Comparison of ENCODE assay signal across 9 cellular contexts in the genomic region with DNA sequence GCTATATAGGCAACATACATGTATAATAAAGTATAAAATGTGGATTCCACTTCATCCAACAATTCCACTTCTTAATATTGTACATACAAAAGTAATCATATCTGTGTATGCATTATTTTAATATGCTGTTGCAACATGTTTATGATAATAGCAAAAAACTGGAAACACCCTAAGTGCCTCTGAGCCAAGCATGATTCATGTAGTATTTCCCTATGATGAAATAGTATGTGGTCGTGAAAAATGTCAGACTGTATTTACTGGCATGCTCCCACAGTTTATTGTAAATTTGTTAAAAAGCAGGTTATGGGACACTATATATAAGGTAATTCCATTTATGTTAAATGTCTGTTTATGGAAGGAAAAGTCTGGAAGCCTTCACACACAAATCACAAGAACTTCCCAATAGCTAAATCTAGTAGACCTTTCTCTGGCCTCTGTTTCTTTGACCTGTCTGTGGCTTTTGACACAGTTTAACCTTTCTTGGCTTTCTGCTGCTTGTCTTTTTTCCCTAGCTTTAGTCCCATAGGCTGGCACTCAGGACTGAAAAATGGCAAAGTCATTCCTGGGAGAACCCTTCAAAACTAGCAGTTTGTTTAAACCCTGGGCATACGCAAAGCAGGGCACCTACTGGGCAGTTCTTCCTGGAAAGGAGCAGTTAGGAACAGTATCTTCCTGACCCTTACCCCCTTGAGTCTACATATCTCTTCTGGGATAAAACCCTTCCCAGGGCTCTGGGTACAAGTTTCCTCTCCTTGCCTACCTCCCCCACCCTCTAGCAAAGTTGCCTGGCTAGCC.
DNase-seq lines count a peak whose midpoint lies in the region; ATAC-seq and TF ChIP-seq lines count a peak whose summit lies in the region.
"Had no signal": no experiment of that assay in that cellular context is flagged by ENCODE, and none has a peak within 500 bp of the region (broad histone marks: within the 10 kb centered on the region; RNA-seq: fewer than 3 reads in every experiment).

No MANE protein-coding gene starts in this region.

- H3K4me3 Mint-ChIP-seq in activated CD4-positive, alpha-beta T cell treated with anti-CD3 and anti-CD28 coated beads for 36 hours: no peak overlapping the region
- no peak overlapping the region for H3K4me3 Mint-ChIP-seq in activated CD4-positive, alpha-beta T cell treated with anti-CD3 and anti-CD28 coated beads, Interleukin-2, amount 10 ng/mL, durations not matched to agents 7 days and 5 days
- H3K4me3 Mint-ChIP-seq in activated naive CD8-positive, alpha-beta T cell: no peak overlapping the region
- no peak overlapping the region for H3K4me3 Mint-ChIP-seq in stimulated activated naive CD8-positive, alpha-beta T cell treated with anti-CD3 and anti-CD28 coated beads, Interleukin-15, Interleukin-2, amounts not matched to agents 100 ng/mL and 50 ng/mL, for 24 hours
- no peak overlapping the region for H3K4me3 Mint-ChIP-seq in activated CD8-positive, alpha-beta T cell treated with anti-CD3 and anti-CD28 coated beads, Interleukin-2, amount 10 ng/mL, durations not matched to agents 7 days and 5 days
- H3K4me3 Mint-ChIP-seq: T-helper 1 cell treated with Interleukin-12 subunit alpha and Interleukin-12 subunit beta and Interleukin-4 antibody, amounts not matched to agents 30 μg/mL and 1 μg/mL, for 36 hours had no signal

- H3K27me3 Mint-ChIP-seq in activated CD4-positive, alpha-beta T cell treated with anti-CD3 and anti-CD28 coated beads for 36 hours: no peaks in the 10 kb centered on the region
- no peaks in the 10 kb centered on the region for H3K27me3 Mint-ChIP-seq in activated CD4-positive, alpha-beta T cell treated with anti-CD3 and anti-CD28 coated beads, Interleukin-2, amount 10 ng/mL, durations not matched to agents 7 days and 5 days
- H3K27me3 Mint-ChIP-seq in activated naive CD8-positive, alpha-beta T cell: no peaks in the 10 kb centered on the region
- H3K27me3 Mint-ChIP-seq in stimulated activated naive CD8-positive, alpha-beta T cell treated with anti-CD3 and anti-CD28 coated beads, Interleukin-15, Interleukin-2, amounts not matched to agents 100 ng/mL and 50 ng/mL, for 24 hours: no peaks in the 10 kb centered on the region
- H3K27me3 Mint-ChIP-seq in activated CD8-positive, alpha-beta T cell treated with anti-CD3 and anti-CD28 coated beads, Interleukin-2, amount 10 ng/mL, durations not matched to agents 7 days and 5 days (ENCODE audit: low read depth): no peaks in the 10 kb centered on the region

- H3K27me3 ChIP-seq in left ventricle myocardium inferior (ENCODE audit: low read depth) (no peaks in the 10 kb centered on the region), BE2C (no peaks in the 10 kb centered on the region)

- CTCF ChIA-PET in activated CD4-positive, alpha-beta T cell treated with anti-CD3 and anti-CD28 coated beads for 36 hours (lab: Charles Lee): interaction anchor here (0.5 to 1.0 kb wide), 3 partner anchors 66 to 178 kb away, joined by 3 to 4 read pairs (median 3); no protein-coding TSS in a partner anchor
- CTCF ChIA-PET in activated CD4-positive, alpha-beta T cell treated with anti-CD3 and anti-CD28 coated beads, Interleukin-2, amount 10 ng/mL, durations not matched to agents 7 days and 5 days (lab: Charles Lee): interaction anchor here (1.0 kb wide), 1 partner anchor 8 kb away, joined by 4 read pairs; no protein-coding TSS in a partner anchor
- CTCF ChIA-PET in activated CD8-positive, alpha-beta T cell treated with anti-CD3 and anti-CD28 coated beads, Interleukin-2, amount 10 ng/mL, durations not matched to agents 7 days and 5 days (lab: Charles Lee): no interaction called here

- H3K9me3 ChIP-seq in left ventricle myocardium inferior (replicated peaks): no peaks in the 10 kb centered on the region
- H3K9me3 ChIP-seq in BE2C: no peaks in the 10 kb centered on the region

- H3K36me3 Mint-ChIP-seq in activated CD4-positive, alpha-beta T cell treated with anti-CD3 and anti-CD28 coated beads for 36 hours (ENCODE audit: low read depth): no peaks in the 10 kb centered on the region
- peaks cover 3% of the 10 kb centered on the region for H3K36me3 Mint-ChIP-seq in activated CD4-positive, alpha-beta T cell treated with anti-CD3 and anti-CD28 coated beads, Interleukin-2, amount 10 ng/mL, durations not matched to agents 7 days and 5 days (ENCODE audit: low read depth)
- H3K36me3 Mint-ChIP-seq in activated naive CD8-positive, alpha-beta T cell: peaks cover 5% of the 10 kb centered on the region
- H3K36me3 Mint-ChIP-seq in stimulated activated naive CD8-positive, alpha-beta T cell treated with anti-CD3 and anti-CD28 coated beads, Interleukin-15, Interleukin-2, amounts not matched to agents 100 ng/mL and 50 ng/mL, for 24 hours (ENCODE audit: low read depth): peaks cover 7% of the 10 kb centered on the region
- H3K36me3 Mint-ChIP-seq in activated CD8-positive, alpha-beta T cell treated with anti-CD3 and anti-CD28 coated beads, Interleukin-2, amount 10 ng/mL, durations not matched to agents 7 days and 5 days (ENCODE audit: low read depth): no peaks in the 10 kb centered on the region

- peaks cover 38% of the 10 kb centered on the region for H3K4me1 Mint-ChIP-seq in activated CD4-positive, alpha-beta T cell treated with anti-CD3 and anti-CD28 coated beads for 36 hours
- peaks cover 14% of the 10 kb centered on the region for H3K4me1 Mint-ChIP-seq in activated CD4-positive, alpha-beta T cell treated with anti-CD3 and anti-CD28 coated beads, Interleukin-2, amount 10 ng/mL, durations not matched to agents 7 days and 5 days
- H3K4me1 Mint-ChIP-seq in activated naive CD8-positive, alpha-beta T cell (ENCODE audit: low read depth): no peaks in the 10 kb centered on the region
- peaks cover 37% of the 10 kb centered on the region for H3K4me1 Mint-ChIP-seq in stimulated activated naive CD8-positive, alpha-beta T cell treated with anti-CD3 and anti-CD28 coated beads, Interleukin-15, Interleukin-2, amounts not matched to agents 100 ng/mL and 50 ng/mL, for 24 hours (ENCODE audit: low read depth)
- peaks cover 5% of the 10 kb centered on the region for H3K4me1 Mint-ChIP-seq in activated CD8-positive, alpha-beta T cell treated with anti-CD3 and anti-CD28 coated beads, Interleukin-2, amount 10 ng/mL, durations not matched to agents 7 days and 5 days (ENCODE audit: low read depth)

- peak; percentile 37 for ATAC-seq in activated CD4-positive, alpha-beta T cell treated with anti-CD3 and anti-CD28 coated beads for 36 hours
- no peak for ATAC-seq in activated CD8-positive, alpha-beta T cell treated with anti-CD3 and anti-CD28 coated beads, Interleukin-2, amount 10 ng/mL, durations not matched to agents 7 days and 5 days
- no peak for ATAC-seq in HG03097 (IDR thresholded peaks at IDR 0.05; ENCODE audit: low FRiP score, unreplicated experiment)

- peaks cover 50% of the 10 kb centered on the region for H3K4me1 ChIP-seq in left ventricle myocardium inferior
- H3K4me1 ChIP-seq in BE2C: no peaks in the 10 kb centered on the region

- peak overlapping the region; percentile 76 for H3K27ac Mint-ChIP-seq in activated CD4-positive, alpha-beta T cell treated with anti-CD3 and anti-CD28 coated beads for 36 hours
- no peak overlapping the region for H3K27ac Mint-ChIP-seq in activated CD4-positive, alpha-beta T cell treated with anti-CD3 and anti-CD28 coated beads, Interleukin-2, amount 10 ng/mL, durations not matched to agents 7 days and 5 days
- H3K27ac Mint-ChIP-seq in activated naive CD8-positive, alpha-beta T cell: peak overlapping the region; percentile 23
- peak overlapping the region; percentile 65 for H3K27ac Mint-ChIP-seq in stimulated activated naive CD8-positive, alpha-beta T cell treated with anti-CD3 and anti-CD28 coated beads, Interleukin-15, Interleukin-2, amounts not matched to agents 100 ng/mL and 50 ng/mL, for 24 hours
- no peak overlapping the region for H3K27ac Mint-ChIP-seq in activated CD8-positive, alpha-beta T cell treated with anti-CD3 and anti-CD28 coated beads, Interleukin-2, amount 10 ng/mL, durations not matched to agents 7 days and 5 days
- H3K27ac Mint-ChIP-seq: T-helper 1 cell treated with Interleukin-12 subunit alpha and Interleukin-12 subunit beta and Interleukin-4 antibody, amounts not matched to agents 30 μg/mL and 1 μg/mL, for 36 hours had no signal

- no peaks in the 10 kb centered on the region for H3K9me3 Mint-ChIP-seq in activated CD4-positive, alpha-beta T cell treated with anti-CD3 and anti-CD28 coated beads for 36 hours (ENCODE audit: low read depth)
- H3K9me3 Mint-ChIP-seq in activated CD4-positive, alpha-beta T cell treated with anti-CD3 and anti-CD28 coated beads, Interleukin-2, amount 10 ng/mL, durations not matched to agents 7 days and 5 days: no peaks in the 10 kb centered on the region
- H3K9me3 Mint-ChIP-seq in activated naive CD8-positive, alpha-beta T cell (ENCODE audit: low read depth): no peaks in the 10 kb centered on the region
- no peaks in the 10 kb centered on the region for H3K9me3 Mint-ChIP-seq in stimulated activated naive CD8-positive, alpha-beta T cell treated with anti-CD3 and anti-CD28 coated beads, Interleukin-15, Interleukin-2, amounts not matched to agents 100 ng/mL and 50 ng/mL, for 24 hours
- H3K9me3 Mint-ChIP-seq in activated CD8-positive, alpha-beta T cell treated with anti-CD3 and anti-CD28 coated beads, Interleukin-2, amount 10 ng/mL, durations not matched to agents 7 days and 5 days (ENCODE audit: insufficient read depth): no peaks in the 10 kb centered on the region
- H3K9me3 Mint-ChIP-seq: T-helper 1 cell treated with Interleukin-12 subunit alpha and Interleukin-12 subunit beta and Interleukin-4 antibody, amounts not matched to agents 30 μg/mL and 1 μg/mL, for 36 hours had no signal

- no peak overlapping the region for H3K4me3 ChIP-seq in left ventricle myocardium inferior
- no peak overlapping the region for H3K4me3 ChIP-seq in BE2C (ENCODE audit: low read depth, low read length)

- H3K36me3 ChIP-seq in left ventricle myocardium inferior (no peaks in the 10 kb centered on the region), BE2C (no peaks in the 10 kb centered on the region)

- DNase-seq in activated CD4-positive, alpha-beta T cell treated with anti-CD3 and anti-CD28 coated beads for 36 hours: no peak
- DNase-seq in activated CD4-positive, alpha-beta T cell treated with anti-CD3 and anti-CD28 coated beads, Interleukin-2, amount 10 ng/mL, durations not matched to agents 7 days and 5 days: no peak
- DNase-seq in left ventricle myocardium inferior (no peak), BE2C (no peak)
- DNase-seq in activated CD8-positive, alpha-beta T cell treated with anti-CD3 and anti-CD28 coated beads, Interleukin-2, amount 10 ng/mL, durations not matched to agents 7 days and 5 days: no peak

- POLR2A ChIA-PET in activated CD4-positive, alpha-beta T cell treated with anti-CD3 and anti-CD28 coated beads for 36 hours (lab: Charles Lee): no interaction called here
- POLR2A ChIA-PET in activated CD4-positive, alpha-beta T cell treated with anti-CD3 and anti-CD28 coated beads, Interleukin-2, amount 10 ng/mL, durations not matched to agents 7 days and 5 days (lab: Charles Lee): no interaction called here
- POLR2A ChIA-PET in activated CD8-positive, alpha-beta T cell treated with anti-CD3 and anti-CD28 coated beads, Interleukin-2, amount 10 ng/mL, durations not matched to agents 7 days and 5 days (lab: Charles Lee): no interaction called here

- H3K27ac ChIP-seq in left ventricle myocardium inferior (replicated peaks): peak overlapping the region; percentile 59

- TF ChIP-seq CTCF in left ventricle myocardium inferior (IDR thresholded peaks at IDR 0.05; ENCODE audit: borderline replicate concordance): no peak
- no peak for TF ChIP-seq CTCF in BE2C (IDR thresholded peaks at IDR 0.05; ENCODE audit: low read depth, low read length)

- intact Hi-C loops in activated CD4-positive, alpha-beta T cell treated with anti-CD3 and anti-CD28 coated beads for 36 hours (cut with DNase I, micrococcal nuclease): no loop called here
- intact Hi-C loops in left ventricle myocardium inferior (cut with micrococcal nuclease): no loop called here

Comparison
In these comparisons a context has a peak if more than half of its experiments do, and no peak if none do; other contexts are left out.
1. H3K27ac Mint-ChIP-seq: peak in activated CD4-positive, alpha-beta T cell treated with anti-CD3 and anti-CD28 coated beads for 36 hours (single experiment), activated naive CD8-positive, alpha-beta T cell (single experiment) and stimulated activated naive CD8-positive, alpha-beta T cell treated with anti-CD3 and anti-CD28 coated beads, Interleukin-15, Interleukin-2, amounts not matched to agents 100 ng/mL and 50 ng/mL, for 24 hours (single experiment); none in activated CD4-positive, alpha-beta T cell treated with anti-CD3 and anti-CD28 coated beads, Interleukin-2, amount 10 ng/mL, durations not matched to agents 7 days and 5 days (single experiment) and activated CD8-positive, alpha-beta T cell treated with anti-CD3 and anti-CD28 coated beads, Interleukin-2, amount 10 ng/mL, durations not matched to agents 7 days and 5 days (single experiment).